ENCODE assay signal across 8 cellular contexts in genomic region chr15:72229076-72229946, GRCh38. TPM values are rescaled to one million over a fixed set of nuclear protein-coding genes. Genes with fewer than 3 reads are reported as not detected.
DNase-seq lines count a peak whose midpoint lies in the region; ATAC-seq, FAIRE-seq and TF ChIP-seq lines count a peak whose summit lies in the region.

No MANE protein-coding gene starts in this region.

- intact Hi-C loops in Panc1 (cut with micrococcal nuclease; ENCODE audit: unreplicated experiment) (no loop called here), kidney (cut with DNase I) (no loop called here)

- POLR2A ChIA-PET in Panc1 (lab: Charles Lee), result interaction anchor here (0.7 kb wide), 1 partner anchor 11 kb away, joined by 4 read pairs; no protein-coding TSS in a partner anchor

- CTCF ChIA-PET in Panc1 (lab: Charles Lee), result no interaction called here

- no peak for DNase-seq in Panc1 (ENCODE audit: low read depth, low spot score)
- no peak for DNase-seq in kidney
- DNase-seq in stimulated activated CD4-positive, alpha-beta T cell treated with anti-CD3 and anti-CD28 coated beads, TNF-alpha, amount 100 ng/mL, for 4 hours (ENCODE audit: low read depth in 3 of 3), result peak; percentile 26 to 29 (median 28)
- no peak for DNase-seq in HPDE6-E6E7 (ENCODE audit: extremely low spot score)
- DNase-seq in islet precursor cell, result no peak
- DNase-seq in iPS-NIHi11 (ENCODE audit: low spot score), result no peak

- no peak for ATAC-seq in GM18505 (IDR thresholded peaks at IDR 0.05; ENCODE audit: unreplicated experiment)
- ATAC-seq in Panc1, result no peak

- peak overlapping the region; percentile 96 for H3K27ac ChIP-seq in Panc1 (ENCODE audit: low read length)
- H3K27ac ChIP-seq in angular gyrus (ENCODE audit: low read depth, low read length), result peak overlapping the region; percentile 97
- H3K27ac ChIP-seq in kidney (ENCODE audit: low read depth in 2 of 2, low read length in 2 of 2), result peak overlapping the region; percentile 94 to 98

- no TSS peak for BruUV-seq in Panc1 (replicated peaks; lab: Mats Ljungman, UMichigan)

- H3K27me3 ChIP-seq in Panc1 (ENCODE audit: control insufficient read depth, insufficient read depth, low read length), result no peaks in the 10 kb centered on the region

- FAIRE-seq in kidney (lab: Jason Lieb, UNC), result no peak

- H3K36me3 ChIP-seq in Panc1 (ENCODE audit: control insufficient read depth, insufficient read depth, low read length) (peaks cover 16% of the 10 kb centered on the region), kidney (ENCODE audit: control insufficient read depth in 1 of 2, insufficient read depth in 2 of 2, low read length in 2 of 2) (no peaks in the 10 kb centered on the region)

- peak overlapping the region; percentile 49 to 79 for H3K9ac ChIP-seq in kidney (ENCODE audit: low read length in 2 of 2)

- TF ChIP-seq CTCF in Panc1 (IDR thresholded peaks at IDR 0.05) (no peak), kidney (IDR thresholded peaks at IDR 0.05; ENCODE audit: borderline replicate concordance, extremely low read depth, insufficient read depth) (no peak)

- H3K4me1 ChIP-seq in Panc1 (ENCODE audit: control insufficient read depth, insufficient read depth, low read length), result peaks cover 33% of the 10 kb centered on the region
- H3K4me1 ChIP-seq in kidney (ENCODE audit: control insufficient read depth in 1 of 2, insufficient read depth in 1 of 2, low read depth in 1 of 2, low read length in 2 of 2), result peaks cover 15 to 25% of the 10 kb centered on the region in 2 donors

- in situ Hi-C loops in Panc1 (cut with HindIII; ENCODE audit: low pct_unique_long_range_greater_than_20kb, low sequenced_read_pairs), result no loop called here

- H3K9me3 ChIP-seq in Panc1 (ENCODE audit: control insufficient read depth, insufficient read depth, low read depth, low read length) (no peaks in the 10 kb centered on the region), kidney (ENCODE audit: control insufficient read depth in 1 of 2, low read length in 2 of 2) (no peaks in the 10 kb centered on the region)

- H3K4me3 ChIP-seq in Panc1 (ENCODE audit: low read depth in 2 of 2, low read length in 2 of 2) (peak overlapping the region; percentile 84 to 97), kidney (ENCODE audit: low read length in 2 of 2) (peak overlapping the region; percentile 64 to 77)

- TF ChIP-seq POLR2A in GM18505 (IDR thresholded peaks at IDR 0.05; ENCODE audit: borderline replicate concordance, extremely low read depth, insufficient read depth, insufficient read length), result peak; percentile 46

RNA-seq across cellular contexts. Expression of gene PKM, which starts 1.7 kb away (rescaled TPM):
- 1,590 TPM for total RNA-seq in Panc1 (2021; ENCODE audit: unreplicated experiment)
- polyA plus RNA-seq in Panc1 (2012; ENCODE audit: insufficient read length), result 1,992 TPM
- total RNA-seq in kidney, result 1,124 TPM
- polyA plus RNA-seq in kidney (ENCODE audit: insufficient read depth, low read depth, low replicate concordance), result 799 TPM

RNA-seq across cellular contexts. Expression of gene GRAMD2A, which starts 31.7 kb away (rescaled TPM):
- total RNA-seq in Panc1 (2021; ENCODE audit: unreplicated experiment) (1.3 TPM), kidney (5.4 TPM)
- 2.5 TPM for polyA plus RNA-seq in Panc1 (2012; ENCODE audit: insufficient read length)
- polyA plus RNA-seq in kidney (ENCODE audit: insufficient read depth, low read depth, low replicate concordance), result 2.7 TPM

RNA-seq across cellular contexts. Expression of gene PARP6, which starts 43.0 kb away (rescaled TPM):
- total RNA-seq in Panc1 (2021; ENCODE audit: unreplicated experiment), result 85.7 TPM
- 64.5 TPM for polyA plus RNA-seq in Panc1 (2012; ENCODE audit: insufficient read length)
- 69.7 TPM for total RNA-seq in kidney
- 50.4 TPM for polyA plus RNA-seq in kidney (ENCODE audit: insufficient read depth, low read depth, low replicate concordance)

Comparison
In these comparisons a context has a peak if more than half of its experiments do, and no peak if none do; other contexts are left out.
1. DNase-seq: peak in stimulated activated CD4-positive, alpha-beta T cell treated with anti-CD3 and anti-CD28 coated beads, TNF-alpha, amount 100 ng/mL, for 4 hours (3 of 3); none in Panc1 (single experiment), kidney (single experiment), HPDE6-E6E7 (single experiment), islet precursor cell (single experiment) and iPS-NIHi11 (single experiment).
2. Peak in every context shown above with its lines, with median percentiles within 50 percentile points of each other: H3K27ac ChIP-seq.